20 cellular contexts compared by ENCODE assay signal in the genomic region with DNA sequence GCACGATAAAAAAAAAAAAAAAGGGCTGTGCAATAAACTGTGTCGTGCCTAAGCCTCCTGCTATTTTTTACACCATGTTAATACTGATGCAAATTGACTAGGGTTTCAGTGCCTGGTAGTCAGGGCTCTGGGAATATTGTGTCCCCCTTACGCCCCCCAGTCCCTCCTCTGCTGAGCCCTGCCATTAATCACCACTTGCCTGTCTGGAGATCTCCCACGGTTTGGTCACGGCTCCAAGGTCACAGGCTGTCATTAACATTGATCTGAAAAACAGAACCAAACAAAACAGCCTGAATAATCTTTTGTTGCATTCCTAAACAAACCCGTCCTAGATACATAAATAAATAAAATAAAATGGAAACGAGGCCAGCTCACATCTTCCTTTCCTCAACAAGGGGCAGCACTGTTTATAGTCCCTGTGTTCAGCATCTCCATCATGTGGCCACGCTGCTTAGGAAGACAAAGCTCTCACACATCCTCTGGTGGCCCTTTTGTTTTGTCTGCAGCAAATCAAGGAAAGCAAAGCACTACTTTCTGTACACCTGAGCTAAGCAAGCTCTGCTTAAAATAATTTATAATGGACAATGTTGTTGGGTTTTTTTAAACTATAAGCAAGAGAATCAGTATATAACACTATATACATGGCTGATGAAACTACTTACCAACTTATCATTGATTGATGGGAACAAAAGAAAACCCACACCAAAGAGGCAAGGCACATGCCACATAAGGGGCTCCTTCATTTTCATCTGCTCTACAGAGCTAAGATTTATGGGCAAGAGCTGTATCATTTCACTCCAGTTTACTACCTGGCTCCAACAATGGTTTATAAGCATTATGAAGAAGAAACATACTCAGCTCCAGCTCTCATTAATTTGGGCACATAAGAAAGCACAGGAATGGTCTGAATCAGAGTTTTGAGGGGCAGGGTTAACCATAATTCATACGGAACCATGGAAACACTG.
DNase-seq lines count a peak whose midpoint lies in the region; ATAC-seq and FAIRE-seq lines count a peak whose summit lies in the region.
"Had no signal": no experiment of that assay in that cellular context is flagged by ENCODE, and none has a peak within 500 bp of the region (broad histone marks: within the 10 kb centered on the region; RNA-seq: fewer than 3 reads in every experiment).

No MANE protein-coding gene starts in this region.

- peak; percentile 69 for DNase-seq in NCI-H2227 (lab: John Stamatoyannopoulos, UW; ENCODE audit: unreplicated experiment)
- peak; percentile 54 for DNase-seq in foreskin melanocyte
- DNase-seq in neuronal stem cell (ENCODE audit: low spot score): no peak
- no peak for DNase-seq in activated CD4-positive, CD25-positive, alpha-beta regulatory T cell (lab: John Stamatoyannopoulos, UW)
- DNase-seq in NK-92 (lab: John Stamatoyannopoulos, UW; ENCODE audit: unreplicated experiment): no peak
- no peak for DNase-seq in stimulated activated CD4-positive, alpha-beta T cell treated with anti-CD3 and anti-CD28 coated beads, Interleukin-4, amount 100 ng/mL, for 24 hours
- DNase-seq in activated T-cell treated with anti-CD3 and anti-CD28 coated beads, Interleukin-2, amount 50 U/mL, for 72 hours: no peak
- DNase-seq: activated CD8-positive, alpha-beta T cell treated with anti-CD3 and anti-CD28 coated beads for 36 hours; activated T-cell treated with anti-CD3 and anti-CD28 coated beads, Interleukin-2, amount 50 U/mL, for 4 hours; Caco-2; kidney glomerular epithelial cell; mesendoderm; NCI-H2081 treated with DMSO at 0.1 percent for 48 hours; sigmoid colon; WERI-Rb-1 had no signal

- no peak overlapping the region for H3K23ac ChIP-seq in neuronal stem cell (ENCODE audit: low read depth, low read length, poor library complexity)

- H3K4me1 Mint-ChIP-seq in activated T-cell treated with anti-CD3 and anti-CD28 coated beads, Interleukin-2, amount 50 U/mL, for 72 hours (ENCODE audit: low read depth): peaks cover 8% of the 10 kb centered on the region

- no peak overlapping the region for H3K4me3 Mint-ChIP-seq in activated T-cell treated with anti-CD3 and anti-CD28 coated beads, Interleukin-2, amount 50 U/mL, for 72 hours
- H3K4me3 Mint-ChIP-seq: activated CD8-positive, alpha-beta T cell treated with anti-CD3 and anti-CD28 coated beads for 36 hours; activated T-cell treated with anti-CD3 and anti-CD28 coated beads, Interleukin-2, amount 50 U/mL, for 4 hours had no signal

- no peak overlapping the region for H4K8ac ChIP-seq in neuronal stem cell (ENCODE audit: low read depth, low read length)

- no peak overlapping the region for H3K14ac ChIP-seq in neuronal stem cell (ENCODE audit: low read length)

- H3K36me3 ChIP-seq in neuronal stem cell (replicated peaks in 1 of 2; ENCODE audit: control insufficient read depth in 2 of 2, insufficient read depth in 2 of 2, low read length in 2 of 2): no peaks in the 10 kb centered on the region
- H3K36me3 ChIP-seq: HAP-1, sigmoid colon, uterus, WERI-Rb-1 had no signal

- H3K27me3 ChIP-seq in neuronal stem cell (ENCODE audit: control insufficient read depth in 3 of 3, insufficient read depth in 3 of 3, low read depth in 1 of 3, low read length in 3 of 3): no peaks in the 10 kb centered on the region
- H3K27me3 ChIP-seq: sigmoid colon, uterus had no signal

- no peaks in the 10 kb centered on the region for H3K36me3 Mint-ChIP-seq in activated T-cell treated with anti-CD3 and anti-CD28 coated beads, Interleukin-2, amount 50 U/mL, for 72 hours (ENCODE audit: insufficient read depth in 2 of 2)
- H3K36me3 Mint-ChIP-seq: activated naive CD4-positive, alpha-beta T cell treated with anti-CD3 and anti-CD28 coated beads, Interleukin-2, amount 50 U/mL, for 72 hours had no signal

- peaks cover 7 to 36% of the 10 kb centered on the region in 2 donors for H3K4me1 ChIP-seq in neuronal stem cell (ENCODE audit: control insufficient read depth in 2 of 2, insufficient read depth in 1 of 2, low read depth in 1 of 2, low read length in 2 of 2)
- H3K4me1 ChIP-seq: Caco-2 had no signal

- H3K9me3 ChIP-seq in neuronal stem cell (replicated peaks in 1 of 2; ENCODE audit: control insufficient read depth in 2 of 2, insufficient read depth in 1 of 2, low read depth in 1 of 2, low read length in 2 of 2): peaks cover 0 to 3% of the 10 kb centered on the region in 2 donors
- H3K9me3 ChIP-seq: Caco-2, HAP-1, sigmoid colon, uterus had no signal

- H3K27ac Mint-ChIP-seq in activated T-cell treated with anti-CD3 and anti-CD28 coated beads, Interleukin-2, amount 50 U/mL, for 72 hours: no peak overlapping the region
- H3K27ac Mint-ChIP-seq: activated CD8-positive, alpha-beta T cell treated with anti-CD3 and anti-CD28 coated beads for 36 hours; activated naive CD4-positive, alpha-beta T cell treated with anti-CD3 and anti-CD28 coated beads, Interleukin-2, amount 50 U/mL, for 72 hours had no signal

- peak; percentile 31 for FAIRE-seq in G401.6 (lab: Jason Lieb, UNC)

- ATAC-seq in activated T-cell treated with anti-CD3 and anti-CD28 coated beads, Interleukin-2, amount 50 U/mL, for 72 hours (replicated peaks in 1 of 2): no peak
- ATAC-seq: activated CD8-positive, alpha-beta T cell treated with anti-CD3 and anti-CD28 coated beads for 36 hours; activated naive CD4-positive, alpha-beta T cell treated with anti-CD3 and anti-CD28 coated beads, Interleukin-2, amount 50 U/mL, for 72 hours; activated T-cell treated with anti-CD3 and anti-CD28 coated beads, Interleukin-2, amount 50 U/mL, for 4 hours had no signal

- H3K4me3 ChIP-seq in neuronal stem cell (ENCODE audit: low read length in 2 of 2): no peak overlapping the region
- H3K4me3 ChIP-seq: HAP-1, sigmoid colon, uterus had no signal

- peaks cover 10% of the 10 kb centered on the region for H3K27me3 Mint-ChIP-seq in activated T-cell treated with anti-CD3 and anti-CD28 coated beads, Interleukin-2, amount 50 U/mL, for 72 hours (ENCODE audit: low read depth)

- H4K91ac ChIP-seq in neuronal stem cell (ENCODE audit: low read depth, low read length, poor library complexity): no peak overlapping the region

- no peak overlapping the region for H3K27ac ChIP-seq in neuronal stem cell (replicated peaks; ENCODE audit: low read length)
- H3K27ac ChIP-seq: RWPE1, sigmoid colon, WERI-Rb-1 had no signal

- no peaks in the 10 kb centered on the region for H3K79me1 ChIP-seq in neuronal stem cell (ENCODE audit: low read depth, low read length)

- H2BK5ac ChIP-seq in neuronal stem cell (ENCODE audit: low read length): no peak overlapping the region

- H2BK15ac ChIP-seq in neuronal stem cell (ENCODE audit: low read length): no peak overlapping the region

- no peaks in the 10 kb centered on the region for H3K9me3 Mint-ChIP-seq in activated T-cell treated with anti-CD3 and anti-CD28 coated beads, Interleukin-2, amount 50 U/mL, for 72 hours
- H3K9me3 Mint-ChIP-seq: activated CD8-positive, alpha-beta T cell treated with anti-CD3 and anti-CD28 coated beads for 36 hours; activated naive CD4-positive, alpha-beta T cell treated with anti-CD3 and anti-CD28 coated beads, Interleukin-2, amount 50 U/mL, for 72 hours; activated T-cell treated with anti-CD3 and anti-CD28 coated beads, Interleukin-2, amount 50 U/mL, for 4 hours had no signal

- H2AFZ ChIP-seq in neuronal stem cell (ENCODE audit: low read length): peak overlapping the region; percentile 86

- no peak overlapping the region for H3K4ac ChIP-seq in neuronal stem cell (ENCODE audit: low read length)

- H3K4me2 ChIP-seq in neuronal stem cell (ENCODE audit: insufficient read depth, low read length, poor library complexity, severe bottlenecking): no peak overlapping the region

- no peak overlapping the region for H2BK12ac ChIP-seq in neuronal stem cell (ENCODE audit: low read length)

- H3K18ac ChIP-seq in neuronal stem cell (ENCODE audit: low read length): no peak overlapping the region

- no peak overlapping the region for H2BK120ac ChIP-seq in neuronal stem cell (ENCODE audit: low read depth, low read length)

- H2AK5ac ChIP-seq in neuronal stem cell (ENCODE audit: low read depth, low read length): no peak overlapping the region

- H3K9ac ChIP-seq in neuronal stem cell (ENCODE audit: low read depth, low read length, poor library complexity): no peak overlapping the region

- no CpG with 5 or more reads among the region's 9 CpGs for WGBS in neuronal stem cell (ENCODE audit: extremely low coverage in 2 of 2, insufficient read length in 2 of 2, insufficient replicate concordance in 1 of 2), 2 donors

Comparison
In these comparisons a context has a peak if more than half of its experiments do, and no peak if none do; other contexts are left out.
1. DNase-seq: peak in NCI-H2227 (single experiment) and foreskin melanocyte (single experiment); none in neuronal stem cell (single experiment), activated CD4-positive, CD25-positive, alpha-beta regulatory T cell (0 of 4), NK-92 (single experiment), stimulated activated CD4-positive, alpha-beta T cell treated with anti-CD3 and anti-CD28 coated beads, Interleukin-4, amount 100 ng/mL, for 24 hours (single experiment) and activated T-cell treated with anti-CD3 and anti-CD28 coated beads, Interleukin-2, amount 50 U/mL, for 72 hours (0 of 2).